8 cellular contexts compared by ENCODE assay signal in the genomic region with DNA sequence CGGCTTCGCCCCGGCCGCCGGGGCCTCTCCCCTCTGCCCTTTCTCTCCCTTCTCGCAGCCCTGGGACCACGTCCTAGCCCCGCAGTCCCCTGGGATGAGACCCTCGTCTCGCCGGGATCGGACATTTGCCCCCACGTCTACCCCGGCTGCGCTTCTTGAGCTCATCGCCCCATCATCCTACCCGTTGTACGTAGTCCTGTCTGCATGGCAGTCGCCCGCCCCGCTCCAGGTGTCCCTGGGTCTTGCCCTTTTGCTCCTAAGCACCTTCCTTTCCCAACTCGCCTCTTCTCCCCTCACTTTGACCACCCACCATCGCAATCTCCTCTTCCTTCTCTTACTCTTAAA. TPM values are rescaled to one million over a fixed set of nuclear protein-coding genes. Genes with fewer than 3 reads are reported as not detected.
DNase-seq lines count a peak whose midpoint lies in the region; ATAC-seq, FAIRE-seq and TF ChIP-seq lines count a peak whose summit lies in the region.

No MANE protein-coding gene starts in this region.

- FAIRE-seq in GM12891 (lab: Jason Lieb, UNC), result no peak

- peaks cover 4% of the 10 kb centered on the region for H3K27me3 ChIP-seq in effector memory CD4-positive, alpha-beta T cell (replicated peaks; ENCODE audit: control insufficient read depth, insufficient read depth, low read length, poor library complexity, severe bottlenecking)

- POLR2A ChIA-PET in RWPE1 (lab: Yijun Ruan, JAX; ENCODE audit: low non-redundant PET), result no interaction called here

- peak overlapping the region; percentile 82 for H3K4me3 ChIP-seq in effector memory CD4-positive, alpha-beta T cell (ENCODE audit: insufficient read depth, low read depth, low read length, poor library complexity, severe bottlenecking)

- no peaks in the 10 kb centered on the region for H3K9me3 Mint-ChIP-seq in activated CD8-positive, alpha-beta memory T cell treated with anti-CD3 and anti-CD28 coated beads, Interleukin-2, amount 10 ng/mL, durations not matched to agents 7 days and 5 days (ENCODE audit: low read depth)
- H3K9me3 Mint-ChIP-seq in naive B cell, result no peaks in the 10 kb centered on the region

- peaks cover 29% of the 10 kb centered on the region for H3K4me1 Mint-ChIP-seq in activated CD8-positive, alpha-beta memory T cell treated with anti-CD3 and anti-CD28 coated beads, Interleukin-2, amount 10 ng/mL, durations not matched to agents 7 days and 5 days
- H3K4me1 Mint-ChIP-seq in naive B cell, result peaks cover 47 to 61% (median 49%) of the 10 kb centered on the region in 3 donors

- H3K36me3 ChIP-seq in effector memory CD4-positive, alpha-beta T cell (ENCODE audit: control insufficient read depth, insufficient read depth, low read length), result no peaks in the 10 kb centered on the region

- no peaks in the 10 kb centered on the region for H3K36me3 Mint-ChIP-seq in activated CD8-positive, alpha-beta memory T cell treated with anti-CD3 and anti-CD28 coated beads, Interleukin-2, amount 10 ng/mL, durations not matched to agents 7 days and 5 days
- peaks cover 9 to 11% of the 10 kb centered on the region in 2 donors for H3K36me3 Mint-ChIP-seq in naive B cell

- peak overlapping the region; percentile 77 for H3K4me3 Mint-ChIP-seq in activated CD8-positive, alpha-beta memory T cell treated with anti-CD3 and anti-CD28 coated beads, Interleukin-2, amount 10 ng/mL, durations not matched to agents 7 days and 5 days
- H3K4me3 Mint-ChIP-seq in naive B cell, result peak overlapping the region; percentile 85 to 99 (median 96)

- no peaks in the 10 kb centered on the region for H3K9me3 ChIP-seq in effector memory CD4-positive, alpha-beta T cell (ENCODE audit: control insufficient read depth, low read length)

- no peak for TF ChIP-seq CTCF in RWPE1 (conservative IDR thresholded peaks at IDR 0.05; ENCODE audit: low read depth)

- no peak overlapping the region for H3K27ac Mint-ChIP-seq in activated CD8-positive, alpha-beta memory T cell treated with anti-CD3 and anti-CD28 coated beads, Interleukin-2, amount 10 ng/mL, durations not matched to agents 7 days and 5 days
- peak overlapping the region; percentile 80 to 97 (median 88) for H3K27ac Mint-ChIP-seq in naive B cell

- H3K4me1 ChIP-seq in effector memory CD4-positive, alpha-beta T cell (ENCODE audit: control insufficient read depth, insufficient read depth, low read length, poor library complexity, severe bottlenecking), result peaks cover 7% of the 10 kb centered on the region

- H3K27me3 Mint-ChIP-seq in activated CD8-positive, alpha-beta memory T cell treated with anti-CD3 and anti-CD28 coated beads, Interleukin-2, amount 10 ng/mL, durations not matched to agents 7 days and 5 days, result peaks cover 60% of the 10 kb centered on the region
- peaks cover 0 to 11% (median 5%) of the 10 kb centered on the region in 3 donors for H3K27me3 Mint-ChIP-seq in naive B cell

- ATAC-seq in activated CD8-positive, alpha-beta memory T cell treated with anti-CD3 and anti-CD28 coated beads, Interleukin-2, amount 10 ng/mL, durations not matched to agents 7 days and 5 days, result no peak
- ATAC-seq in naive B cell (ENCODE audit: low read depth in 2 of 2), result no peak

- DNase-seq in activated CD8-positive, alpha-beta memory T cell treated with anti-CD3 and anti-CD28 coated beads, Interleukin-2, amount 10 ng/mL, durations not matched to agents 7 days and 5 days, result no peak
- no peak for DNase-seq in activated CD8-positive, alpha-beta memory T cell treated with anti-CD3 and anti-CD28 coated beads for 24 hours
- DNase-seq in RWPE1 (ENCODE audit: low spot score) (peak; percentile 22), naive B cell (no peak), GM12891 (ENCODE audit: insufficient read length, low spot score) (no peak), DMS153 treated with DMSO at 0.1 percent for 48 hours (lab: John Stamatoyannopoulos, UW; ENCODE audit: unreplicated experiment) (no peak), HUDEP-2 (lab: John Stamatoyannopoulos, UW; ENCODE audit: unreplicated experiment in 76 of 76) (no peak)
- no peak for DNase-seq in effector memory CD4-positive, alpha-beta T cell

- TF ChIP-seq POLR2A in GM12891 (IDR thresholded peaks at IDR 0.05; ENCODE audit: low read depth, low read length), result no peak

- CTCF ChIA-PET in activated CD8-positive, alpha-beta memory T cell treated with anti-CD3 and anti-CD28 coated beads, Interleukin-2, amount 10 ng/mL, durations not matched to agents 7 days and 5 days (lab: Charles Lee), result no interaction called here
- CTCF ChIA-PET in RWPE1 (lab: Yijun Ruan, JAX), result interaction anchor here (0.5 to 1.1 kb wide), 4 partner anchors 65 to 211 kb away, joined by 3 to 4 read pairs (median 4); no protein-coding TSS in a partner anchor

- H3K27ac ChIP-seq in RWPE1, result peak overlapping the region; percentile 53
- no peak overlapping the region for H3K27ac ChIP-seq in effector memory CD4-positive, alpha-beta T cell (ENCODE audit: insufficient read depth, low read length, poor library complexity, severe bottlenecking)

TF ChIP-seq in GM12891, 5 proteins besides CTCF, POLR2A, EP300 and RAD21:
- TF ChIP-seq PAX5 (IDR thresholded peaks at IDR 0.05; ENCODE audit: insufficient read depth, low read length, severe bottlenecking) (no peak), POLR2AphosphoS5 (IDR thresholded peaks at IDR 0.05; ENCODE audit: low read depth, low read length) (no peak), SPI1 (IDR thresholded peaks at IDR 0.05; ENCODE audit: low read depth, low read length) (no peak), TAF1 (IDR thresholded peaks at IDR 0.05; ENCODE audit: low read depth, low read length) (no peak), POU2F2 (IDR thresholded peaks at IDR 0.05; ENCODE audit: low read depth, low read length) (no peak)

RNA-seq across cellular contexts. Expression of a gene that starts 0.6 kb away (rescaled TPM):
- 1 to 10 TPM in 1 of 2 experiments, under 1 TPM in 1; 0.85 to 1.1 TPM for total RNA-seq in activated CD8-positive, alpha-beta memory T cell treated with anti-CD3 and anti-CD28 coated beads, Interleukin-2, amount 10 ng/mL, durations not matched to agents 7 days and 5 days
- polyA plus RNA-seq in naive B cell (ENCODE audit: low read depth in 6 of 6), result 10 to 100 TPM; 20.6 to 47.4 (median 30.9) TPM
- polyA plus RNA-seq in GM12891 (2012; ENCODE audit: low read depth, missing spikeins), result 3.5 TPM
